Comparison of ENCODE assay signal across 20 cellular contexts in the genomic region with DNA sequence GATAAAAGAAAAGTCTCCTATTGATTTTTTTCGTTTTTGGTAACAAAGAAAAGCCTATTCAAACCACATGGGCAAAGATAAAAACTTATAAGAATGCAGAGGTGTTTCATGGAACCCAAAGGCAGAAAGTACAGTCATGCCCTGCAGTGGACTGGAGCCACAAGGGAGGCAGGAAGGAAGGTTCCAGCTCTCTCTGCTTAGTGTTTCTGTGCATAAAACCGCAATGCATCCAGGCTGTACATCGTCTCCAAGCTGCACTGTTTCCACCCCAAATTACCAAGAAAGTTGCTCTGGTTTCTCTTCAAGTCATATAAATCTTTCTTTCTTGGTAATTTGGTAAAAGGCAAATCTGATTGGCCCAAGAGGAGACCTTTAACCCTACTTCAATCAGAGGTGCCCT. TPM values are rescaled to one million over a fixed set of nuclear protein-coding genes. Genes with fewer than 3 reads are reported as not detected.
DNase-seq lines count a peak whose midpoint lies in the region; ATAC-seq and TF ChIP-seq lines count a peak whose summit lies in the region.
"Had no signal": no experiment of that assay in that cellular context is flagged by ENCODE, and none has a peak within 500 bp of the region (broad histone marks: within the 10 kb centered on the region; RNA-seq: fewer than 3 reads in every experiment).

No MANE protein-coding gene starts in this region.

- TF ChIP-seq CTCF in stomach (IDR thresholded peaks at IDR 0.05) (no peak), hepatocyte (IDR thresholded peaks at IDR 0.05; ENCODE audit: poor library complexity) (no peak)

- H3K4me1 ChIP-seq in stomach, result no peaks in the 10 kb centered on the region
- no peaks in the 10 kb centered on the region for H3K4me1 ChIP-seq in hepatocyte (ENCODE audit: insufficient read depth)
- H3K4me1 ChIP-seq: adrenal gland had no signal

- H3K79me2 ChIP-seq in hepatocyte, result no peaks in the 10 kb centered on the region

- H3K27me3 Mint-ChIP-seq in T-helper 17 cell, result no peaks in the 10 kb centered on the region
- no peaks in the 10 kb centered on the region for H3K27me3 Mint-ChIP-seq in activated CD4-positive, alpha-beta memory T cell treated with anti-CD3 and anti-CD28 coated beads, Interleukin-2, amount 10 ng/mL, durations not matched to agents 7 days and 5 days
- no peaks in the 10 kb centered on the region for H3K27me3 Mint-ChIP-seq in activated naive CD8-positive, alpha-beta T cell treated with anti-CD3 and anti-CD28 coated beads for 36 hours

- H2AFZ ChIP-seq in hepatocyte, result no peak overlapping the region

- H3K9me2 ChIP-seq in hepatocyte (replicated peaks; ENCODE audit: insufficient read depth), result no peaks in the 10 kb centered on the region

- H3K9me3 ChIP-seq in T-helper 17 cell (ENCODE audit: control insufficient read depth, low read length, poor library complexity, severe bottlenecking) (no peaks in the 10 kb centered on the region), stomach (no peaks in the 10 kb centered on the region), hepatocyte (ENCODE audit: low read depth) (no peaks in the 10 kb centered on the region)
- H3K9me3 ChIP-seq: adrenal gland had no signal

- no peak for ATAC-seq in T-helper 17 cell

- intact Hi-C loops in stomach (cut with DNase I; ENCODE audit: low total_unique reads), result no loop called here

- H3K4me2 ChIP-seq in hepatocyte, result no peak overlapping the region

- H3K4me1 Mint-ChIP-seq in T-helper 17 cell, result peaks cover 68% of the 10 kb centered on the region
- H3K4me1 Mint-ChIP-seq in activated CD4-positive, alpha-beta memory T cell treated with anti-CD3 and anti-CD28 coated beads, Interleukin-2, amount 10 ng/mL, durations not matched to agents 7 days and 5 days, result peaks cover 82% of the 10 kb centered on the region
- H3K4me1 Mint-ChIP-seq in activated naive CD8-positive, alpha-beta T cell treated with anti-CD3 and anti-CD28 coated beads for 36 hours, result peaks cover 68% of the 10 kb centered on the region
- H3K4me1 Mint-ChIP-seq: B cell, endodermal cell, memory B cell had no signal

- H3K9me3 Mint-ChIP-seq in activated CD4-positive, alpha-beta memory T cell treated with anti-CD3 and anti-CD28 coated beads, Interleukin-2, amount 10 ng/mL, durations not matched to agents 7 days and 5 days, result no peaks in the 10 kb centered on the region
- no peaks in the 10 kb centered on the region for H3K9me3 Mint-ChIP-seq in activated naive CD8-positive, alpha-beta T cell treated with anti-CD3 and anti-CD28 coated beads for 36 hours
- H3K9me3 Mint-ChIP-seq: endodermal cell, memory B cell had no signal

- 45 to 56% (median 52%) methylated on average over 3 of the region's 3 CpGs for WGBS in stomach, 5 donors
- 72% methylated on average over 3 of the region's 3 CpGs for WGBS in hepatocyte (ENCODE audit: low lambda C conversion rate, missing lambda C conversion rate)

- CTCF ChIA-PET in activated CD4-positive, alpha-beta memory T cell treated with anti-CD3 and anti-CD28 coated beads, Interleukin-2, amount 10 ng/mL, durations not matched to agents 7 days and 5 days (lab: Charles Lee), result interaction anchor here (0.7 to 3.9 kb wide), 7 partner anchors 8 to 239 kb away, joined by 3 to 46 read pairs (median 3); a partner anchor contains a TSS

- no peak for TF ChIP-seq POLR2A in stomach (IDR thresholded peaks at IDR 0.05)

- peak overlapping the region; percentile 99 for H3K27ac Mint-ChIP-seq in T-helper 17 cell
- H3K27ac Mint-ChIP-seq in activated CD4-positive, alpha-beta memory T cell treated with anti-CD3 and anti-CD28 coated beads, Interleukin-2, amount 10 ng/mL, durations not matched to agents 7 days and 5 days, result peak overlapping the region; percentile 95
- H3K27ac Mint-ChIP-seq in activated naive CD8-positive, alpha-beta T cell treated with anti-CD3 and anti-CD28 coated beads for 36 hours, result peak overlapping the region; percentile 86
- H3K27ac Mint-ChIP-seq: B cell, endodermal cell, memory B cell had no signal

- H3K4me3 Mint-ChIP-seq in T-helper 17 cell, result peak overlapping the region; percentile 70
- H3K4me3 Mint-ChIP-seq in activated CD4-positive, alpha-beta memory T cell treated with anti-CD3 and anti-CD28 coated beads, Interleukin-2, amount 10 ng/mL, durations not matched to agents 7 days and 5 days, result peak overlapping the region; percentile 69
- H3K4me3 Mint-ChIP-seq in activated naive CD8-positive, alpha-beta T cell treated with anti-CD3 and anti-CD28 coated beads for 36 hours, result peak overlapping the region; percentile 11
- H3K4me3 Mint-ChIP-seq: B cell, endodermal cell, memory B cell had no signal

- H3K36me3 ChIP-seq in stomach (no peaks in the 10 kb centered on the region), hepatocyte (replicated peaks; ENCODE audit: insufficient read depth, low read depth) (no peaks in the 10 kb centered on the region)
- H3K36me3 ChIP-seq: adrenal gland had no signal

- no peaks in the 10 kb centered on the region for H3K27me3 ChIP-seq in stomach
- H3K27me3 ChIP-seq in hepatocyte, result no peaks in the 10 kb centered on the region
- H3K27me3 ChIP-seq: adrenal gland had no signal

- H3K36me3 Mint-ChIP-seq in T-helper 17 cell (ENCODE audit: low read depth), result peaks cover 18% of the 10 kb centered on the region
- H3K36me3 Mint-ChIP-seq in activated CD4-positive, alpha-beta memory T cell treated with anti-CD3 and anti-CD28 coated beads, Interleukin-2, amount 10 ng/mL, durations not matched to agents 7 days and 5 days (ENCODE audit: low read depth), result peaks cover 84% of the 10 kb centered on the region
- peaks cover 39% of the 10 kb centered on the region for H3K36me3 Mint-ChIP-seq in activated naive CD8-positive, alpha-beta T cell treated with anti-CD3 and anti-CD28 coated beads for 36 hours
- H3K36me3 Mint-ChIP-seq: memory B cell had no signal

- no peak overlapping the region for H3K27ac ChIP-seq in stomach
- no peak overlapping the region for H3K27ac ChIP-seq in hepatocyte
- H3K27ac ChIP-seq: adrenal gland had no signal

- POLR2A ChIA-PET in activated CD4-positive, alpha-beta memory T cell treated with anti-CD3 and anti-CD28 coated beads, Interleukin-2, amount 10 ng/mL, durations not matched to agents 7 days and 5 days (lab: Charles Lee), result interaction anchor here (0.8 to 16.2 kb wide), 12 partner anchors 7 to 898 kb away, joined by 3 to 481 read pairs (median 5); a partner anchor contains a TSS

- H3K4me3 ChIP-seq in stomach (no peak overlapping the region), hepatocyte (no peak overlapping the region)
- H3K4me3 ChIP-seq: adrenal gland had no signal

- no peaks in the 10 kb centered on the region for H4K20me1 ChIP-seq in hepatocyte (ENCODE audit: insufficient read depth, poor library complexity, severe bottlenecking)

- no peak for DNase-seq in T-helper 17 cell
- DNase-seq in activated CD4-positive, alpha-beta memory T cell treated with anti-CD3 and anti-CD28 coated beads, Interleukin-2, amount 10 ng/mL, durations not matched to agents 7 days and 5 days, result peak; percentile 75
- peak; percentile 47 for DNase-seq in activated naive CD8-positive, alpha-beta T cell treated with anti-CD3 and anti-CD28 coated beads for 36 hours
- DNase-seq in stimulated activated CD8-positive, alpha-beta memory T cell treated with anti-CD3 and anti-CD28 coated beads, Interleukin-4, amount 100 ng/mL, for 48 hours, result peak; percentile 53
- no peak for DNase-seq in stomach
- no peak for DNase-seq in MV-4-11 (lab: John Stamatoyannopoulos, UW)
- no peak for DNase-seq in hepatocyte (ENCODE audit: low spot score)
- DNase-seq: activated CD4-positive, CD25-positive, alpha-beta regulatory T cell treated with anti-CD3 and anti-CD28 coated beads, Interleukin-2, amount 50 U/mL, for 72 hours; adrenal gland; DMS153; endodermal cell; NCI-H1694 treated with DMSO at 0.1 percent for 48 hours; NCI-H345; trophoblast cell had no signal

- TF ChIP-seq EP300 in stomach (IDR thresholded peaks at IDR 0.05), result no peak

RNA-seq across cellular contexts. Expression of a gene that starts 15.8 kb away (rescaled TPM):
- total RNA-seq in T-helper 17 cell (100 to 1,000 TPM in 1 of 2 donors, 10 to 100 TPM in 1; 87.0 to 100 TPM), stomach (1 to 10 TPM in 1 of 5 donors, not detected in 4; 4.8 TPM), hepatocyte (not detected in 2 replicates)
- 100 to 1,000 TPM; 162 to 165 TPM for total RNA-seq in activated CD4-positive, alpha-beta memory T cell treated with anti-CD3 and anti-CD28 coated beads, Interleukin-2, amount 10 ng/mL, durations not matched to agents 7 days and 5 days
- 10 to 100 TPM; 12.3 to 15.2 TPM for total RNA-seq in activated naive CD8-positive, alpha-beta T cell treated with anti-CD3 and anti-CD28 coated beads for 36 hours
- polyA plus RNA-seq in stomach (under 1 TPM in 2 of 3 donors, not detected in 1; 0.28 to 0.46 TPM), hepatocyte (not detected in 2 replicates)
- total RNA-seq: B cell, endodermal cell, H4, HT1080 had no signal
- polyA plus RNA-seq: keratinocyte, neural cell had no signal

Comparison
In these comparisons a context has a peak if more than half of its experiments do, and no peak if none do; other contexts are left out.
1. DNase-seq: peak in activated CD4-positive, alpha-beta memory T cell treated with anti-CD3 and anti-CD28 coated beads, Interleukin-2, amount 10 ng/mL, durations not matched to agents 7 days and 5 days (single experiment), activated naive CD8-positive, alpha-beta T cell treated with anti-CD3 and anti-CD28 coated beads for 36 hours (single experiment) and stimulated activated CD8-positive, alpha-beta memory T cell treated with anti-CD3 and anti-CD28 coated beads, Interleukin-4, amount 100 ng/mL, for 48 hours (single experiment); none in T-helper 17 cell (0 of 3), stomach (single experiment), MV-4-11 (single experiment) and hepatocyte (single experiment).
2. H3K4me3 Mint-ChIP-seq: peak in every context shown above with its lines; median percentile 70 in T-helper 17 cell; 69 in activated CD4-positive, alpha-beta memory T cell treated with anti-CD3 and anti-CD28 coated beads, Interleukin-2, amount 10 ng/mL, durations not matched to agents 7 days and 5 days; 11 in activated naive CD8-positive, alpha-beta T cell treated with anti-CD3 and anti-CD28 coated beads for 36 hours.
3. RNA of a gene that starts 15.8 kb away (total RNA-seq): 162 to 165 TPM in activated CD4-positive, alpha-beta memory T cell treated with anti-CD3 and anti-CD28 coated beads, Interleukin-2, amount 10 ng/mL, durations not matched to agents 7 days and 5 days and 87.0 to 100 TPM in T-helper 17 cell; 12.3 to 15.2 TPM in activated naive CD8-positive, alpha-beta T cell treated with anti-CD3 and anti-CD28 coated beads for 36 hours, 4.8 TPM in stomach and not detected in hepatocyte; every median in the first group is over 4 times any median in the second.
4. Peak in every context shown above with its lines, with median percentiles within 50 percentile points of each other: H3K27ac Mint-ChIP-seq.